In the genomic region with DNA sequence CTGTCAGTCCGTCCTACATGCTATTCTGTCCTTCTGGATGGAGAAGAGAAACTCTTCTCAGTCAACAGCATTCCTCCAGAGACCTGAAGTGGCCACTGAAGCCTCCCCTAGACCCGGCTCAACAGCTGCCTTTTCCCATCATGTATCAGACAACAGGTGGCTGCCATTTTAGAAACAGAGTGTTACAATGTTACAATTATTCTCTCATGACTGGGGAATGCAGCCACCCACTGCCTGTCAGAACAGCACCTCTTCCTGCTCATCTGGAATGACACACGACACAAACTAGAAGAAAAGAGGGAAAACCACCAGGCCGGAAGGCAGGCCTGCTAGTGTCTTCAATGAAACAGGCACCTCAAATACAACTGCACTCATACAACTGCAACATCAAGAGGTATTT, we compare ENCODE assay signal across 20 cellular contexts.
"Had no signal": no experiment of that assay in that cellular context is flagged by ENCODE, and none has a peak within 500 bp of the region (broad histone marks: within the 10 kb centered on the region; RNA-seq: fewer than 3 reads in every experiment).

No MANE protein-coding gene starts in this region.

- H3K27ac Mint-ChIP-seq: activated naive CD8-positive, alpha-beta T cell; activated T-cell treated with anti-CD3 and anti-CD28 coated beads, Interleukin-2, amount 50 U/mL, for 24 hours; activated T-helper 17 cell treated with anti-CD3 and anti-CD28 coated beads, Interleukin-2, amount 50 U/mL, for 72 hours; nephron progenitor cell had no signal

- H3K4me3 Mint-ChIP-seq: activated naive CD8-positive, alpha-beta T cell; activated T-cell treated with anti-CD3 and anti-CD28 coated beads, Interleukin-2, amount 50 U/mL, for 24 hours; activated T-helper 17 cell treated with anti-CD3 and anti-CD28 coated beads, Interleukin-2, amount 50 U/mL, for 72 hours; nephron progenitor cell had no signal

- H3K9me3 Mint-ChIP-seq: activated T-cell treated with anti-CD3 and anti-CD28 coated beads, Interleukin-2, amount 50 U/mL, for 24 hours; activated T-helper 17 cell treated with anti-CD3 and anti-CD28 coated beads, Interleukin-2, amount 50 U/mL, for 72 hours; nephron progenitor cell had no signal

- H3K36me3 Mint-ChIP-seq: activated naive CD8-positive, alpha-beta T cell had no signal

- ATAC-seq: activated T-helper 17 cell treated with anti-CD3 and anti-CD28 coated beads, Interleukin-2, amount 50 U/mL, for 72 hours; left ventricle myocardium superior; pancreas; right lobe of liver; upper lobe of right lung had no signal

- DNase-seq: activated CD4-positive, alpha-beta T cell treated with anti-CD3 and anti-CD28 coated beads for 1 hour; activated CD8-positive, alpha-beta memory T cell treated with anti-CD3 and anti-CD28 coated beads for 24 hours; activated CD8-positive, alpha-beta memory T cell treated with anti-CD3 and anti-CD28 coated beads, Interleukin-2, amount 50 U/mL, for 4 hours; activated naive CD4-positive, alpha-beta T cell; activated T-cell treated with anti-CD3 and anti-CD28 coated beads, Interleukin-2, amount 50 U/mL, for 24 hours; colonic mucosa; dorsolateral prefrontal cortex; esophagus squamous epithelium; left ventricle myocardium superior; midbrain; nephron progenitor cell; pancreas; right lobe of liver; spleen; stimulated activated CD4-positive, alpha-beta T cell treated with anti-CD3 and anti-CD28 coated beads, Interleukin-4, amount 100 ng/mL, for 24 hours; stimulated activated naive CD4-positive, alpha-beta T cell treated with Interleukin-2 at 50 U/mL for 16 hours; T-helper 1 cell; upper lobe of right lung had no signal

- H3K4me1 Mint-ChIP-seq: activated T-helper 17 cell treated with anti-CD3 and anti-CD28 coated beads, Interleukin-2, amount 50 U/mL, for 72 hours had no signal
